ENCODE assay signal across 30 cellular contexts in genomic region chr2:58106896-58107295, GRCh38.
DNase-seq lines count a peak whose midpoint lies in the region; ATAC-seq and TF ChIP-seq lines count a peak whose summit lies in the region.
"Had no signal": no experiment of that assay in that cellular context is flagged by ENCODE, and none has a peak within 500 bp of the region (broad histone marks: within the 10 kb centered on the region; RNA-seq: fewer than 3 reads in every experiment).

No MANE protein-coding gene starts in this region.

- H3K9me3 ChIP-seq in mammary epithelial cell (replicated peaks; ENCODE audit: insufficient read depth, low read length) = no peaks in the 10 kb centered on the region
- H3K9me3 ChIP-seq: ovary, suprapubic skin, upper lobe of left lung had no signal

- H3K4me1 Mint-ChIP-seq in MCF 10A (ENCODE audit: insufficient read depth, unreplicated experiment) = peaks cover 37% of the 10 kb centered on the region
- H3K4me1 Mint-ChIP-seq: activated naive CD8-positive, alpha-beta T cell treated with anti-CD3 and anti-CD28 coated beads, Interleukin-2, amount 10 ng/mL, durations not matched to agents 7 days and 5 days had no signal

- POLR2A ChIA-PET in MCF 10A (lab: Yijun Ruan, JAX) = interaction anchor here (0.8 to 4.0 kb wide), 6 partner anchors 8 to 321 kb away, joined by 3 to 38 read pairs (median 4); partner anchors contain the start of gene VRK2

- intact Hi-C loops in MCF 10A (cut with micrococcal nuclease) (no loop called here), mammary epithelial cell (cut with micrococcal nuclease) (no loop called here)

- no peak overlapping the region for H3K9ac ChIP-seq in mammary epithelial cell (ENCODE audit: insufficient read depth, low read length)

- no peak for TF ChIP-seq CTCF in MCF 10A (IDR thresholded peaks at IDR 0.05; ENCODE audit: unreplicated experiment)
- no peak for TF ChIP-seq CTCF in mammary epithelial cell (conservative IDR thresholded peaks at IDR 0.05 in 1 of 2, IDR thresholded peaks at IDR 0.05 in 1 of 2; ENCODE audit: extremely low read depth in 1 of 2, insufficient read depth in 1 of 2, low read depth in 1 of 2, low read length in 2 of 2)
- no peak for TF ChIP-seq CTCF in fibroblast of villous mesenchyme (IDR thresholded peaks at IDR 0.05; ENCODE audit: insufficient read depth, low read depth, low read length)

- H2AFZ ChIP-seq in mammary epithelial cell (ENCODE audit: low read depth, low read length) = no peak overlapping the region

- no peak for ATAC-seq in HG02623 (IDR thresholded peaks at IDR 0.05; ENCODE audit: unreplicated experiment)
- no peak for ATAC-seq in HG02938 (IDR thresholded peaks at IDR 0.05; ENCODE audit: unreplicated experiment)
- ATAC-seq: K562, left lobe of liver had no signal

- H3K27me3 ChIP-seq in mammary epithelial cell (ENCODE audit: insufficient read depth, low read length) = no peaks in the 10 kb centered on the region
- H3K27me3 ChIP-seq: ovary, suprapubic skin, upper lobe of left lung had no signal

- H3K4me2 ChIP-seq in mammary epithelial cell (ENCODE audit: insufficient read depth, low read depth, low read length) = no peak overlapping the region

- H3K27ac Mint-ChIP-seq in MCF 10A (ENCODE audit: low read depth, unreplicated experiment) = peak overlapping the region; percentile 89
- H3K27ac Mint-ChIP-seq: activated naive CD8-positive, alpha-beta T cell treated with anti-CD3 and anti-CD28 coated beads, Interleukin-2, amount 10 ng/mL, durations not matched to agents 7 days and 5 days; activated T-cell treated with anti-CD3 and anti-CD28 coated beads, Interleukin-2, amount 50 U/mL, for 24 hours; CD4-positive, alpha-beta memory T cell; immature natural killer cell had no signal

- no peak overlapping the region for H3K27ac ChIP-seq in mammary epithelial cell (ENCODE audit: insufficient read depth, low read depth, low read length)
- H3K27ac ChIP-seq: ovary, suprapubic skin had no signal

- DNase-seq in MCF 10A (ENCODE audit: unreplicated experiment) (no peak), mammary epithelial cell (no peak), amniotic epithelial cell (ENCODE audit: low read depth) (peak; percentile 35), fibroblast of villous mesenchyme (ENCODE audit: low read depth) (peak; percentile 10), C1 segment of cervical spinal cord (lab: John Stamatoyannopoulos, UW) (no peak), activated gamma-delta T cell (lab: John Stamatoyannopoulos, UW) (no peak)
- DNase-seq: 8988T; activated CD4-positive, alpha-beta T cell treated with anti-CD3 and anti-CD28 coated beads, Interleukin-2, amount 50 U/mL, for 1 hour; activated CD4-positive, CD25-positive, alpha-beta regulatory T cell; activated effector memory CD4-positive, alpha-beta T cell treated with anti-CD3 and anti-CD28 coated beads, Interleukin-2, amount 50 U/mL, for 16 hours; activated naive CD8-positive, alpha-beta T cell treated with anti-CD3 and anti-CD28 coated beads, Interleukin-2, amount 10 ng/mL, durations not matched to agents 7 days and 5 days; activated T-cell treated with anti-CD3 and anti-CD28 coated beads, Interleukin-2, amount 50 U/mL, for 24 hours; AML-193; CD4-positive, alpha-beta memory T cell; DMS 273 treated with DMSO at 0.1 percent for 48 hours; immature natural killer cell; mesendoderm; NCI-H1092 treated with DMSO at 0.1 percent for 48 hours; NCI-H1694 treated with DMSO at 0.1 percent for 48 hours; NCI-H510A; ovary; RPMI8226; stimulated activated naive CD4-positive, alpha-beta T cell; upper lobe of left lung had no signal

- BruUV-seq in MCF 10A (replicated peaks; lab: Mats Ljungman, UMichigan) (no TSS peak), mammary epithelial cell (replicated peaks; lab: Mats Ljungman, UMichigan) (no TSS peak)

- dilution Hi-C loops in mammary epithelial cell (cut with HindIII; ENCODE audit: low sequenced_read_pairs) = no loop called here

- no peaks in the 10 kb centered on the region for H4K20me1 ChIP-seq in mammary epithelial cell (ENCODE audit: insufficient read depth, low read length)

- H3K36me3 ChIP-seq in mammary epithelial cell (ENCODE audit: insufficient read depth, low read length) = no peaks in the 10 kb centered on the region
- H3K36me3 ChIP-seq: ovary, upper lobe of left lung had no signal

- no peaks in the 10 kb centered on the region for H3K9me3 Mint-ChIP-seq in MCF 10A (ENCODE audit: unreplicated experiment)
- H3K9me3 Mint-ChIP-seq: activated naive CD8-positive, alpha-beta T cell treated with anti-CD3 and anti-CD28 coated beads, Interleukin-2, amount 10 ng/mL, durations not matched to agents 7 days and 5 days; activated T-cell treated with anti-CD3 and anti-CD28 coated beads, Interleukin-2, amount 50 U/mL, for 24 hours; CD4-positive, alpha-beta memory T cell; central memory CD8-positive, alpha-beta T cell; immature natural killer cell had no signal

- peaks cover 20% of the 10 kb centered on the region for H3K4me1 ChIP-seq in mammary epithelial cell (ENCODE audit: insufficient read depth, low read length)
- H3K4me1 ChIP-seq: suprapubic skin had no signal

- no peaks in the 10 kb centered on the region for H3K27me3 Mint-ChIP-seq in MCF 10A (ENCODE audit: insufficient read depth, unreplicated experiment)
- H3K27me3 Mint-ChIP-seq: activated naive CD8-positive, alpha-beta T cell treated with anti-CD3 and anti-CD28 coated beads, Interleukin-2, amount 10 ng/mL, durations not matched to agents 7 days and 5 days; activated T-cell treated with anti-CD3 and anti-CD28 coated beads, Interleukin-2, amount 50 U/mL, for 24 hours; CD4-positive, alpha-beta memory T cell; central memory CD8-positive, alpha-beta T cell had no signal

- no peak overlapping the region for H3K4me3 ChIP-seq in mammary epithelial cell (replicated peaks in 1 of 3; ENCODE audit: insufficient read depth in 1 of 3, low read depth in 2 of 3, low read length in 3 of 3)
- no peak overlapping the region for H3K4me3 ChIP-seq in fibroblast of villous mesenchyme (ENCODE audit: low read depth, low read length)
- H3K4me3 ChIP-seq: K562, ovary, suprapubic skin, upper lobe of left lung had no signal

- H3K36me3 Mint-ChIP-seq in MCF 10A (ENCODE audit: insufficient read depth, unreplicated experiment) = peaks cover 19% of the 10 kb centered on the region

- in situ Hi-C loops in mammary epithelial cell (cut with MboI; ENCODE audit: low sequenced_read_pairs in 2 of 2) = no loop called here

- CTCF ChIA-PET in MCF 10A (lab: Yijun Ruan, JAX) = interaction anchor here (0.6 kb wide), 1 partner anchor 28 kb away, joined by 4 read pairs; no protein-coding TSS in a partner anchor
- CTCF ChIA-PET in mammary epithelial cell (lab: Charles Lee; ENCODE audit: low non-redundant PET) = no interaction called here

- H3K79me2 ChIP-seq in mammary epithelial cell (ENCODE audit: insufficient read depth, low read length) = peaks cover 4% of the 10 kb centered on the region

- no peak overlapping the region for H3K4me3 Mint-ChIP-seq in MCF 10A (ENCODE audit: unreplicated experiment)
- H3K4me3 Mint-ChIP-seq: activated naive CD8-positive, alpha-beta T cell treated with anti-CD3 and anti-CD28 coated beads, Interleukin-2, amount 10 ng/mL, durations not matched to agents 7 days and 5 days; activated T-cell treated with anti-CD3 and anti-CD28 coated beads, Interleukin-2, amount 50 U/mL, for 24 hours; CD4-positive, alpha-beta memory T cell; central memory CD8-positive, alpha-beta T cell; immature natural killer cell had no signal

Comparison
In these comparisons a context has a peak if more than half of its experiments do, and no peak if none do; other contexts are left out.
1. DNase-seq: peak in amniotic epithelial cell (single experiment) and fibroblast of villous mesenchyme (single experiment); none in MCF 10A (single experiment), mammary epithelial cell (single experiment), C1 segment of cervical spinal cord (0 of 14) and activated gamma-delta T cell (single experiment).